21 cellular contexts compared by ENCODE assay signal in the genomic region with DNA sequence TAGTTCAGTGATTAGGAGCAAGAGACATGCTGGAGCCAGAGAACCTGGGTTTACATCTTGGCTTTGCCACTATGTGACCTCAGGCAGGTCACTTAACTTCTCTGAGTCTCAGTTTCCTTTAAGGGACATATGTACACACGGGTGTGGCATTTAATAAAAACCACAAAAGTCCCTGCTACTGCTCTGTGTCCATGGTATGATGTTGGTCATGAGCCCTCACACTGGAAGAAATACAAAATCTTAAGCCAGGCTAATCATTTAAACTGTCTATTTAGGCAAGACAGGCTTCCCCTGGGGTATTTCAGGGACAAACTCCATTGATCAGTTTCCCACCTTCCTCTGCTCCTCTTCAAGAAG. TPM values are rescaled to one million over a fixed set of nuclear protein-coding genes. Genes with fewer than 3 reads are reported as not detected.
DNase-seq lines count a peak whose midpoint lies in the region; ATAC-seq and TF ChIP-seq lines count a peak whose summit lies in the region.
"Had no signal": no experiment of that assay in that cellular context is flagged by ENCODE, and none has a peak within 500 bp of the region (broad histone marks: within the 10 kb centered on the region; RNA-seq: fewer than 3 reads in every experiment).

No MANE protein-coding gene starts in this region.

- no peak for ATAC-seq in Right ventricle myocardium inferior
- ATAC-seq: upper lobe of right lung had no signal

- H3K4me1 ChIP-seq in left ventricle myocardium inferior, result peaks cover 39% of the 10 kb centered on the region
- peaks cover 14 to 28% of the 10 kb centered on the region in 2 donors for H3K4me1 ChIP-seq in muscle layer of duodenum (ENCODE audit: control insufficient read depth in 1 of 2, insufficient read depth in 2 of 2, low read length in 2 of 2)
- H3K4me1 ChIP-seq in uterus, result peaks cover 19 to 26% of the 10 kb centered on the region in 2 donors
- H3K4me1 ChIP-seq: colonic mucosa had no signal

- intact Hi-C loops in left ventricle myocardium inferior (cut with micrococcal nuclease), result no loop called here
- intact Hi-C loops in Right ventricle myocardium inferior (cut with DNase I), result no loop called here
- intact Hi-C loops in uterus (cut with DNase I; ENCODE audit: low total_unique reads), result no loop called here

- H3K27me3 ChIP-seq in left ventricle myocardium inferior (ENCODE audit: low read depth), result no peaks in the 10 kb centered on the region
- no peaks in the 10 kb centered on the region for H3K27me3 ChIP-seq in brain microvascular endothelial cell (replicated peaks)
- H3K27me3 ChIP-seq in muscle layer of duodenum (ENCODE audit: low read depth, low read length), result no peaks in the 10 kb centered on the region
- no peaks in the 10 kb centered on the region for H3K27me3 ChIP-seq in uterus
- H3K27me3 ChIP-seq: colonic mucosa, SJSA1, upper lobe of right lung had no signal

- H3K9me3 ChIP-seq in left ventricle myocardium inferior (replicated peaks), result peaks cover 24% of the 10 kb centered on the region
- peaks cover 0 to 4% of the 10 kb centered on the region in 2 donors for H3K9me3 ChIP-seq in muscle layer of duodenum (ENCODE audit: control insufficient read depth in 1 of 2, low read length in 2 of 2)
- no peaks in the 10 kb centered on the region for H3K9me3 ChIP-seq in uterus
- H3K9me3 ChIP-seq: colonic mucosa, SJSA1, upper lobe of right lung had no signal

- TF ChIP-seq CTCF in left ventricle myocardium inferior (IDR thresholded peaks at IDR 0.05; ENCODE audit: borderline replicate concordance) (no peak), brain microvascular endothelial cell (IDR thresholded peaks at IDR 0.05; ENCODE audit: low read depth, low read length, missing control alignments) (no peak), uterus (IDR thresholded peaks at IDR 0.05) (no peak)

- H3K4me3 ChIP-seq in left ventricle myocardium inferior (no peak overlapping the region), brain microvascular endothelial cell (ENCODE audit: low read depth, low read length) (no peak overlapping the region), muscle layer of duodenum (ENCODE audit: low read depth in 1 of 2, low read length in 2 of 2) (no peak overlapping the region), uterus (no peak overlapping the region)
- H3K4me3 ChIP-seq: colonic mucosa, SJSA1, upper lobe of right lung had no signal

- peak overlapping the region; percentile 83 for H3K27ac ChIP-seq in left ventricle myocardium inferior (replicated peaks)
- peak overlapping the region; percentile 66 for H3K27ac ChIP-seq in brain microvascular endothelial cell
- H3K27ac ChIP-seq in muscle layer of duodenum (ENCODE audit: low read length), result peak overlapping the region; percentile 54
- peak overlapping the region; percentile 95 to 98 for H3K27ac ChIP-seq in uterus
- H3K27ac ChIP-seq: C4-2B, colonic mucosa, SJSA1 had no signal

- DNase-seq in left ventricle myocardium inferior (no peak), Right ventricle myocardium inferior (ENCODE audit: missing footprints) (no peak), brain microvascular endothelial cell (no peak), uterus (no peak), dedifferentiated amniotic fluid mesenchymal stem cell (ENCODE audit: extremely low spot score) (no peak), HK-2 (ENCODE audit: unreplicated experiment) (no peak)
- no peak for DNase-seq in activated CD4-positive, CD25-positive, alpha-beta regulatory T cell treated with anti-CD3 and anti-CD28 coated beads, Interleukin-2, amount 50 U/mL, for 72 hours
- DNase-seq: activated CD4-positive, alpha-beta T cell treated with anti-CD3 and anti-CD28 coated beads, Interleukin-2, amount 50 U/mL, for 1 hour; activated CD8-positive, alpha-beta memory T cell treated with anti-CD3 and anti-CD28 coated beads, Interleukin-2, amount 50 U/mL, for 4 hours; colonic mucosa; immature natural killer cell; NCI-H1092; NCI-H2029 treated with DMSO at 0.1 percent for 48 hours; NCI-H345; OCI-M1; stimulated activated CD4-positive, alpha-beta T cell treated with anti-CD3 and anti-CD28 coated beads, Interleukin-4, amount 100 ng/mL, for 4 hours; upper lobe of right lung had no signal

- H3K36me3 ChIP-seq in left ventricle myocardium inferior, result no peaks in the 10 kb centered on the region
- no peaks in the 10 kb centered on the region for H3K36me3 ChIP-seq in brain microvascular endothelial cell (replicated peaks)
- no peaks in the 10 kb centered on the region for H3K36me3 ChIP-seq in muscle layer of duodenum (ENCODE audit: control insufficient read depth in 1 of 2, insufficient read depth in 2 of 2, low read length in 2 of 2)
- H3K36me3 ChIP-seq in uterus, result no peaks in the 10 kb centered on the region
- H3K36me3 ChIP-seq: colonic mucosa, SJSA1, upper lobe of right lung had no signal

- in situ Hi-C loops in brain microvascular endothelial cell (cut with HindIII; ENCODE audit: low pct_ligation_motif_present, low sequenced_read_pairs), result no loop called here

- no peak for TF ChIP-seq POLR2A in uterus (IDR thresholded peaks at IDR 0.05)

RNA-seq across cellular contexts. Expression of gene PTGIS, which starts 12.9 kb away (rescaled TPM):
- total RNA-seq in left ventricle myocardium inferior (26.3 TPM), Right ventricle myocardium inferior (24.2 TPM), uterus (100 to 1,000 TPM in 3 of 4 donors, 10 to 100 TPM in 1; 64.7 to 460 (median 140) TPM)
- total RNA-seq: H4, SJSA1 had no signal
